ENCODE assay signal across 8 cellular contexts in genomic region chr19:40605201-40605971, GRCh38.
A peak's percentile ranks its signal among the peaks of the same experiment; 100 is the strongest.
DNase-seq lines count a peak whose midpoint lies in the region; ATAC-seq lines count a peak whose summit lies in the region.

No MANE protein-coding gene starts in this region.

- H3K36me3 ChIP-seq in muscle layer of colon (ENCODE audit: insufficient read depth, low read length), result no peaks in the 10 kb centered on the region

- peaks cover 0 to 51% of the 10 kb centered on the region in 2 donors for H3K27me3 ChIP-seq in muscle layer of colon (ENCODE audit: control insufficient read depth in 1 of 2, insufficient read depth in 2 of 2, low read length in 2 of 2)

- ATAC-seq in HG02642 (IDR thresholded peaks at IDR 0.05; ENCODE audit: poor library complexity, unreplicated experiment) (peak; percentile 37), HG02970 (IDR thresholded peaks at IDR 0.05; ENCODE audit: low FRiP score, unreplicated experiment) (no peak)

- peak overlapping the region; percentile 39 to 43 for H3K4me3 ChIP-seq in muscle layer of colon (ENCODE audit: low read depth in 1 of 2, low read length in 2 of 2)

- H3K9me3 ChIP-seq in muscle layer of colon (ENCODE audit: low read length), result no peaks in the 10 kb centered on the region

- no peak overlapping the region for H3K9ac ChIP-seq in muscle layer of colon (ENCODE audit: low read length)

- H3K4me1 ChIP-seq in muscle layer of colon (ENCODE audit: insufficient read depth, low read length), result peaks cover 50% of the 10 kb centered on the region

- DNase-seq in DMS53 (lab: John Stamatoyannopoulos, UW), result peak; percentile 99
- DNase-seq in NOMO-1 treated with DMSO at 0.1 percent for 48 hours (lab: John Stamatoyannopoulos, UW; ENCODE audit: unreplicated experiment), result peak; percentile 78
- DNase-seq in activated CD8-positive, alpha-beta memory T cell treated with anti-CD3 and anti-CD28 coated beads, Interleukin-2, amount 50 U/mL, for 24 hours (ENCODE audit: extremely low read depth), result peak; percentile 50
- peak; percentile 88 for DNase-seq in epithelial cell of prostate (ENCODE audit: low read depth, low spot score)
- DNase-seq in stimulated activated naive CD4-positive, alpha-beta T cell (lab: John Stamatoyannopoulos, UW), result peak; percentile 67 to 80 (median 71)

- H3K27ac ChIP-seq in epithelial cell of prostate (peak overlapping the region; percentile 88), muscle layer of colon (ENCODE audit: low read depth, low read length) (peak overlapping the region; percentile 41)
